In the genomic region with DNA sequence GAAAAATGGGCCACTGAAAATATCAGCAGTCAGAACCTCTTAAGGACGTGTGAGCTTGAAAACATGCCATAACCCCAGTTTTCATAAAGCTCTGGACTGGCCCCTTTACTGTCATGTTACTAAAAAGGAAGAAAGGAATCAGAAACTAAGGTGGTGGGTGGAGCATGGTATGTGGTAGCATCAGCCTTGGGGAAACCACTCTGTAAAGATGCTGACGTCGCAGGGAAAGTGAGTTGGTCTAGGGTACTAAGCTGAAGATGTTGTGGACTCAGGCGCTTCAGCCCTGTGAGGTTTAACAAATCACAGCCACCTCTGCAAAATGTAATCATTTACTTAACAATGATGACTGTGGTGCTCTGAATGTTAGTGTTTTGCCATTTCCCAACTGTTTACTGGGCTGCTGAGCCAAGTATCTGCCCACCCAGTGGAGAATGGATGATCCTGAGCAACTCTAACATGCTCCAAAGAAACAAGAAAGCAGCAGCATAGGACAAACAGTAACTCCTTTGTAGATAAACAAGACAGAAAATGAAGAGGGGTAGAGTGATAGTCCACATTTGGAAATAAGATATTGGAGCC, we compare ENCODE assay signal across 1 cellular context.
TF ChIP-seq lines count a peak whose summit lies in the region.

No MANE protein-coding gene starts in this region.

TF ChIP-seq in SK-N-SH treated with all-trans-retinoic acid at 6 μM for 48 hours, 23 proteins besides CTCF, POLR2A, EP300 and RAD21 (continued from another document):
- TF ChIP-seq, protein P1, sequence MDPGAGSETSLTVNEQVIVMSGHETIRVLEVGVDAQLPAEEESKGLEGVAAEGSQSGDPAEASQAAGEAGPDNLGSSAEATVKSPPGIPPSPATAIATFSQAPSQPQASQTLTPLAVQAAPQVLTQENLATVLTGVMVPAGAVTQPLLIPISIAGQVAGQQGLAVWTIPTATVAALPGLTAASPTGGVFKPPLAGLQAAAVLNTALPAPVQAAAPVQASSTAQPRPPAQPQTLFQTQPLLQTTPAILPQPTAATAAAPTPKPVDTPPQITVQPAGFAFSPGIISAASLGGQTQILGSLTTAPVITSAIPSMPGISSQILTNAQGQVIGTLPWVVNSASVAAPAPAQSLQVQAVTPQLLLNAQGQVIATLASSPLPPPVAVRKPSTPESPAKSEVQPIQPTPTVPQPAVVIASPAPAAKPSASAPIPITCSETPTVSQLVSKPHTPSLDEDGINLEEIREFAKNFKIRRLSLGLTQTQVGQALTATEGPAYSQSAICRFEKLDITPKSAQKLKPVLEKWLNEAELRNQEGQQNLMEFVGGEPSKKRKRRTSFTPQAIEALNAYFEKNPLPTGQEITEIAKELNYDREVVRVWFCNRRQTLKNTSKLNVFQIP (CRISPR knock-in tag; IDR thresholded peaks at IDR 0.05; ENCODE audit: borderline replicate concordance, low read depth): no peak
- no peak for TF ChIP-seq PPARA (CRISPR knock-in tag; IDR thresholded peaks at IDR 0.05; ENCODE audit: borderline replicate concordance)
